18 cellular contexts compared by ENCODE assay signal in genomic region chr1:164188507-164188906, GRCh38.
"Had no signal": no experiment of that assay in that cellular context is flagged by ENCODE, and none has a peak within 500 bp of the region (broad histone marks: within the 10 kb centered on the region; RNA-seq: fewer than 3 reads in every experiment).

No MANE protein-coding gene starts in this region.

- ATAC-seq: activated CD4-positive, alpha-beta T cell treated with anti-CD3 and anti-CD28 coated beads for 36 hours; activated CD8-positive, alpha-beta T cell treated with anti-CD3 and anti-CD28 coated beads, Interleukin-2, amount 10 ng/mL, durations not matched to agents 7 days and 5 days; left ventricle myocardium superior; right cardiac atrium; stimulated activated naive B cell treated with anti-CD40 and anti-IgM and Interleukin-4, amounts not matched to agents 10 μg/mL and 1 μg/mL and 100 μg/mL, for 72 hours; T-cell had no signal

- H3K27me3 ChIP-seq: colonic mucosa, esophagus squamous epithelium, neutrophil, spleen had no signal

- H3K4me1 ChIP-seq: colonic mucosa, spleen had no signal

- H3K9me3 ChIP-seq: colonic mucosa, esophagus squamous epithelium, neutrophil had no signal

- H3K36me3 ChIP-seq: colonic mucosa, esophagus squamous epithelium, neutrophil, spleen had no signal

- H3K27ac ChIP-seq: colonic mucosa, esophagus squamous epithelium, neutrophil, spleen had no signal

- DNase-seq: activated CD4-positive, alpha-beta T cell treated with anti-CD3 and anti-CD28 coated beads for 36 hours; activated CD8-positive, alpha-beta T cell treated with anti-CD3 and anti-CD28 coated beads, Interleukin-2, amount 10 ng/mL, durations not matched to agents 7 days and 5 days; activated naive CD4-positive, alpha-beta T cell treated with anti-CD3 and anti-CD28 coated beads for 36 hours; caudate nucleus; colonic mucosa; esophagus squamous epithelium; foreskin fibroblast; head of caudate nucleus; left ventricle myocardium superior; right cardiac atrium; spleen; stimulated activated CD4-positive, alpha-beta T cell treated with anti-CD3 and anti-CD28 coated beads, Interleukin-1b, Interleukin-23, amount 100 ng/mL, for 48 hours; stimulated activated naive B cell treated with anti-CD40 and anti-IgM and Interleukin-4, amounts not matched to agents 10 μg/mL and 1 μg/mL and 100 μg/mL, for 72 hours; T-cell; T1000; trophoblast cell had no signal

- FAIRE-seq: islet of Langerhans had no signal

- H3K4me3 ChIP-seq: colonic mucosa, esophagus squamous epithelium, spleen had no signal
